Comparison of ENCODE assay signal across 9 cellular contexts in the genomic region with DNA sequence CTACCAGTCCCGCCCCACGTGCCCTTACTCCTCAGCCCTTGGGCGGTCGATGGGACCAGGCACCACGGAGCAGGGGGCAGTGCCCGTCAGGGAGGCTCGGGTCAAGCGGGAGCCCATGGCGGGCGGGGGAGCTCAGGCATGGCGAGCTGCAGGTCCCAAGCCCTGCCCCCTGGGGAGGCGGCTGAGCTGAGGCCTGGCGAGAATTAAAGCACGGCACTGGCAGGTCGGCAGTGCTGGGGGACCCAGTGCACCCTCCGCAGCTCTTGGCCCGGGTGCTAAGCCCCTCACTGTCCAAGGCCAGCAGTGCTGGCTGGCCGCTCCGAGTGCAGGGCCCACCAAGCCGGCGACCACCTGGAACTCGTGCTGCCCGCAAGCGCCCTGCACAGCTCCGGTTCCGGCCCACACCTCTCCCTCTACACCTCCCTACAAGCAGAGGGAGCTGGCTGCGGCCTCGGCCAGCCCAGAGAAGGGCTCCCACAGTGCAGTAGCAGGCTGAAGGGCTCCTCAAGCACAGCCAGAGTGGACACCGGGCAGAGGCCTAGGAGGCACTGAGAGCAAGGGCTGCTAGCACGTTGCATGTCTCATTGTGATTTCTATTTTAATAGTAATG.
"Had no signal": no experiment of that assay in that cellular context is flagged by ENCODE, and none has a peak within 500 bp of the region (broad histone marks: within the 10 kb centered on the region; RNA-seq: fewer than 3 reads in every experiment).

No MANE protein-coding gene starts in this region.

- H3K36me3 ChIP-seq: HAP-1 had no signal

- H3K27me3 Mint-ChIP-seq: IgD-negative memory B cell had no signal

- H3K4me1 ChIP-seq: HAP-1 had no signal

- H3K27ac ChIP-seq: GM23248, HL-60 had no signal

- H3K9ac ChIP-seq: GM23248 had no signal

- H3K4me3 Mint-ChIP-seq: HFFc6 had no signal

- H3K9me3 Mint-ChIP-seq: HFFc6 had no signal

- H3K9me3 ChIP-seq: HAP-1 had no signal

- ATAC-seq: HCT116, HepG2 had no signal

- H3K4me1 Mint-ChIP-seq: IgD-negative memory B cell had no signal

- H3K27ac Mint-ChIP-seq: HFFc6, IgD-negative memory B cell had no signal

- DNase-seq: GM23248, GOT3, H7, HFFc6 had no signal

- H2AFZ ChIP-seq: GM23248 had no signal

- H3K4me3 ChIP-seq: GM23248, HAP-1 had no signal
